ENCODE assay signal across 16 cellular contexts in genomic region chr12:101608301-101609133, GRCh38. TPM values are rescaled to one million over a fixed set of nuclear protein-coding genes. Genes with fewer than 3 reads are reported as not detected.
DNase-seq lines count a peak whose midpoint lies in the region; ATAC-seq, FAIRE-seq and TF ChIP-seq lines count a peak whose summit lies in the region.
"Had no signal": no experiment of that assay in that cellular context is flagged by ENCODE, and none has a peak within 500 bp of the region (broad histone marks: within the 10 kb centered on the region; RNA-seq: fewer than 3 reads in every experiment).

No MANE protein-coding gene starts in this region.

- CTCF ChIA-PET in PC-9 (lab: Charles Lee) (no interaction called here), HepG2 (lab: Yijun Ruan, JAX; ENCODE audit: low intra/inter-chr PET ratio, low total read pairs) (no interaction called here)

- intact Hi-C loops in PC-9 (cut with micrococcal nuclease; ENCODE audit: unreplicated experiment) (no loop called here), HepG2 (cut with micrococcal nuclease; ENCODE audit: unreplicated experiment) (loop anchor here (1.0 to 5.0 kb wide), 3 partner anchors 10 to 449 kb away; no protein-coding TSS in a partner anchor), transverse colon (cut with DNase I; ENCODE audit: low total_unique reads) (no loop called here), sigmoid colon (cut with DNase I) (no loop called here)

- 3% methylated on average over 10 of the region's 10 CpGs for WGBS in HepG2 (ENCODE audit: low lambda C conversion rate)
- WGBS in transverse colon (ENCODE audit: low coverage in 1 of 2), 2 donors: 42 to 45% methylated on average over 10 of the region's 10 CpGs
- 18 to 72% methylated on average over 10 of the region's 10 CpGs for WGBS in sigmoid colon, 2 donors

- H3K4me3 ChIP-seq in PC-9 (peak overlapping the region; percentile 35; the same call in 1 of the 2 replicates), HepG2 (replicated peaks in 1 of 3; ENCODE audit: insufficient read depth in 1 of 3, low read depth in 2 of 3, low read length in 3 of 3) (peak overlapping the region in 2 of 3 experiments; percentile 29 to 51; a peak in 4 of 6 replicates), transverse colon (peak overlapping the region in 1 of 4 donors; percentile 16), sigmoid colon (no peak overlapping the region)
- H3K4me3 ChIP-seq: left ventricle myocardium inferior had no signal

- H3K4me1 ChIP-seq in PC-9 (replicated peaks; ENCODE audit: insufficient read depth): peaks cover 32% of the 10 kb centered on the region
- H3K4me1 ChIP-seq in HepG2 (ENCODE audit: insufficient read depth, low read length): peaks cover 76% of the 10 kb centered on the region
- peaks cover 3 to 43% (median 25%) of the 10 kb centered on the region in 4 donors for H3K4me1 ChIP-seq in transverse colon
- H3K4me1 ChIP-seq in sigmoid colon: no peaks in the 10 kb centered on the region
- H3K4me1 ChIP-seq: left ventricle myocardium inferior had no signal

- no peaks in the 10 kb centered on the region for H3K27me3 ChIP-seq in PC-9 (ENCODE audit: insufficient read depth, low read depth)
- H3K27me3 ChIP-seq in HepG2 (ENCODE audit: control insufficient read depth in 1 of 2, insufficient read depth in 2 of 2, low read length in 2 of 2): no peaks in the 10 kb centered on the region
- no peaks in the 10 kb centered on the region for H3K27me3 ChIP-seq in transverse colon
- no peaks in the 10 kb centered on the region for H3K27me3 ChIP-seq in sigmoid colon
- H3K27me3 ChIP-seq: brain microvascular endothelial cell had no signal

- peak; percentile 31; the same call in 1 of the 2 replicates for TF ChIP-seq RAD21 in HepG2 (CRISPR knock-in tag; IDR thresholded peaks at IDR 0.05)

- H3K9ac ChIP-seq in HepG2 (ENCODE audit: insufficient read depth, low read depth, low read length): peak overlapping the region; percentile 73

- peak; percentile 96 for FAIRE-seq in HepG2 (lab: Jason Lieb, UNC)

- H3K27ac ChIP-seq in PC-9 (peak overlapping the region; percentile 42; the same call in 1 of the 2 replicates), HepG2 (ENCODE audit: extremely low read length, insufficient read depth, low read length) (peak overlapping the region; percentile 98), transverse colon (peak overlapping the region; percentile 76 to 83 (median 82)), sigmoid colon (no peak overlapping the region)
- H3K27ac ChIP-seq: brain microvascular endothelial cell, left ventricle myocardium inferior had no signal

- H4K20me1 ChIP-seq in PC-9 (ENCODE audit: insufficient read depth) (no peaks in the 10 kb centered on the region), HepG2 (ENCODE audit: insufficient read depth, low read length) (no peaks in the 10 kb centered on the region)

- peak; percentile 49 for DNase-seq in HuH-7.5 (ENCODE audit: low spot score)
- DNase-seq in PC-9: peak; percentile 25 to 94
- peak; percentile 100 for DNase-seq in HepG2 (ENCODE audit: low spot score)
- DNase-seq in transverse colon: peak; percentile 75
- DNase-seq in sigmoid colon: no peak
- DNase-seq: activated CD4-positive, alpha-beta T cell treated with anti-CD3 and anti-CD28 coated beads for 36 hours; brain microvascular endothelial cell; C1 segment of cervical spinal cord; EL; left ventricle myocardium inferior; naive thymus-derived CD8-positive, alpha-beta T cell; NCI-H2029; stimulated activated CD4-positive, alpha-beta T cell treated with anti-CD3 and anti-CD28 coated beads, Interleukin-1b, Interleukin-23, amount 100 ng/mL, for 48 hours had no signal

- H3K36me3 ChIP-seq in PC-9 (ENCODE audit: low read depth) (no peaks in the 10 kb centered on the region), HepG2 (replicated peaks in 1 of 2; ENCODE audit: control insufficient read depth in 1 of 2, insufficient read depth in 2 of 2, low read length in 2 of 2) (no peaks in the 10 kb centered on the region), transverse colon (no peaks in the 10 kb centered on the region), sigmoid colon (no peaks in the 10 kb centered on the region)
- H3K36me3 ChIP-seq: brain microvascular endothelial cell, left ventricle myocardium inferior had no signal

- POLR2A ChIA-PET in PC-9 (lab: Charles Lee; ENCODE audit: unreplicated experiment) (no interaction called here), HepG2 (lab: Yijun Ruan, JAX) (interaction anchor here (0.5 to 4.1 kb wide), 9 partner anchors 9 to 151 kb away, joined by 3 to 43 read pairs (median 5); partner anchors contain the start of gene CHPT1)

- H3K79me2 ChIP-seq in PC-9 (ENCODE audit: low read depth): no peaks in the 10 kb centered on the region
- H3K79me2 ChIP-seq in HepG2 (ENCODE audit: insufficient read depth, low read length): no peaks in the 10 kb centered on the region

- H3F3A ChIP-seq in PC-9 (ENCODE audit: insufficient read depth, low read depth): peaks cover 19% of the 10 kb centered on the region

- peak; percentile 93 for ATAC-seq in HepG2
- ATAC-seq in GM18861 (IDR thresholded peaks at IDR 0.05; ENCODE audit: unreplicated experiment): no peak
- ATAC-seq in GM21447 (IDR thresholded peaks at IDR 0.05; ENCODE audit: unreplicated experiment): no peak
- ATAC-seq: activated CD4-positive, alpha-beta T cell treated with anti-CD3 and anti-CD28 coated beads for 36 hours; naive thymus-derived CD8-positive, alpha-beta T cell had no signal

- H3K9me2 ChIP-seq in PC-9 (ENCODE audit: insufficient read depth): no peaks in the 10 kb centered on the region

- peak overlapping the region; percentile 76 for H3K4me2 ChIP-seq in PC-9
- H3K4me2 ChIP-seq in HepG2 (ENCODE audit: low read depth, low read length): peak overlapping the region; percentile 93

- BruUV-seq in PC-9 (replicated peaks; lab: Mats Ljungman, UMichigan) (no TSS peak), HepG2 (replicated peaks; lab: Mats Ljungman, UMichigan) (TSS peak; percentile 90)

- TF ChIP-seq CTCF in PC-9 (conservative IDR thresholded peaks at IDR 0.05) (no peak), HepG2 (CRISPR knock-in tag; IDR thresholded peaks at IDR 0.05) (no peak), transverse colon (IDR thresholded peaks at IDR 0.05) (no peak), sigmoid colon (IDR thresholded peaks at IDR 0.05) (no peak)

- in situ Hi-C loops in HepG2 (cut with HindIII; ENCODE audit: extremely low pct_ligation_motif_present, low pct_unique_long_range_greater_than_20kb): loop anchor here (10.0 kb wide), 1 partner anchor 86 kb away; the partner anchor contains the start of gene CHPT1
- in situ Hi-C loops in transverse colon (cut with MboI; ENCODE audit: low pct_ligation_motif_present in 1 of 4, low pct_unique_long_range_greater_than_20kb in 1 of 4, low sequenced_read_pairs in 3 of 4): no loop called here

- no peaks in the 10 kb centered on the region for H3K9me3 ChIP-seq in PC-9 (ENCODE audit: insufficient read depth, low read depth)
- H3K9me3 ChIP-seq in HepG2 (ENCODE audit: low read length): no peaks in the 10 kb centered on the region
- H3K9me3 ChIP-seq in transverse colon: no peaks in the 10 kb centered on the region
- no peaks in the 10 kb centered on the region for H3K9me3 ChIP-seq in sigmoid colon
- H3K9me3 ChIP-seq: left ventricle myocardium inferior had no signal

- TF ChIP-seq EP300 in HepG2 (IDR thresholded peaks at IDR 0.05; ENCODE audit: low read depth in 2 of 2, low read length in 2 of 2): peak; percentile 94 to 100; a peak in 3 of 4 replicates
- TF ChIP-seq EP300 in HepG2 (CRISPR knock-in tag; IDR thresholded peaks at IDR 0.05; ENCODE audit: borderline replicate concordance): peak; percentile 99
- TF ChIP-seq EP300 in transverse colon (IDR thresholded peaks at IDR 0.05; ENCODE audit: low read depth): peak; percentile 76
- no peak for TF ChIP-seq EP300 in sigmoid colon (IDR thresholded peaks at IDR 0.05)

- H2AFZ ChIP-seq in PC-9 (peak overlapping the region; percentile 68), HepG2 (ENCODE audit: low read length) (no peak overlapping the region)

- TF ChIP-seq POLR2A in HepG2 (IDR thresholded peaks at IDR 0.05; ENCODE audit: insufficient read depth in 1 of 2, low read depth in 2 of 2, low read length in 2 of 2) (peak in 1 of 2 experiments; percentile 23; a peak in 1 of 4 replicates), transverse colon (IDR thresholded peaks at IDR 0.05) (no peak), sigmoid colon (IDR thresholded peaks at IDR 0.05) (no peak)

RNA-seq across cellular contexts. Expression of gene MYBPC1, which starts 13.7 kb away (rescaled TPM):
- total RNA-seq in PC-9 (2021): not detected in 2 replicates
- total RNA-seq in HepG2 (2016; rRNA removed; fragmentation: Illumina TruSeq; extraction: Trizol): 0.31 and 0.44 TPM in 2 replicates
- total RNA-seq in HepG2 (2016; cell fraction: cytosol; rRNA removed; fragmentation: Illumina TruSeq; extraction: Trizol; ENCODE audit: low read depth): not detected in 2 replicates
- total RNA-seq in HepG2 (2016; cell fraction: insoluble cytoplasmic fraction; rRNA removed; fragmentation: Illumina TruSeq; extraction: Trizol): 0.24 and 0.28 TPM in 2 replicates
- 0.15 and 0.28 TPM in 2 replicates for total RNA-seq in HepG2 (2016; cell fraction: membrane; rRNA removed; fragmentation: Illumina TruSeq; extraction: Trizol)
- 0.31 and 0.34 TPM in 2 replicates for total RNA-seq in HepG2 (2016; cell fraction: nucleus; rRNA removed; fragmentation: Illumina TruSeq; extraction: Trizol)
- 0.34 and 0.53 TPM in 2 replicates for polyA plus RNA-seq in HepG2 (2011; rRNA removed)
- 0.19 and 0.23 TPM in 2 replicates for polyA plus RNA-seq in HepG2 (2011; cell fraction: cytosol; rRNA removed)
- 0.16 and 0.21 TPM in 2 replicates for polyA plus RNA-seq in HepG2 (2011; cell fraction: nucleus; rRNA removed)
- polyA plus RNA-seq in HepG2 (2012): 0.15 and 0.30 TPM in 2 replicates
- 0.08 and 0.12 TPM in 2 replicates for polyA plus RNA-seq in HepG2 (2016; cell fraction: cytosol; fragmentation: Illumina TruSeq; extraction: Trizol; ENCODE audit: low read depth)
- 0.50 and 0.66 TPM in 2 replicates for polyA plus RNA-seq in HepG2 (2016; cell fraction: insoluble cytoplasmic fraction; fragmentation: Illumina TruSeq; extraction: Trizol; ENCODE audit: low read depth)
- polyA plus RNA-seq in HepG2 (2016; cell fraction: membrane; fragmentation: Illumina TruSeq; extraction: Trizol; ENCODE audit: low read depth): 0.13 and 0.16 TPM in 2 replicates
- polyA plus RNA-seq in HepG2 (2016; cell fraction: nucleus; fragmentation: Illumina TruSeq; extraction: Trizol; ENCODE audit: insufficient read depth, low read depth): 0.40 and 0.91 TPM in 2 replicates
- 0.22 TPM in 1 of 2 replicates, not detected in the other for polyA minus RNA-seq in HepG2 (2011; rRNA and poly(A)+ RNA removed; ENCODE audit: low replicate concordance)
- polyA minus RNA-seq in HepG2 (2011; cell fraction: cytosol; rRNA and poly(A)+ RNA removed): 0.69 TPM in 1 of 2 replicates, not detected in the other
- 0.39 and 0.62 TPM in 2 replicates for polyA minus RNA-seq in HepG2 (2011; cell fraction: nucleus; rRNA and poly(A)+ RNA removed)
- 100 to 1,000 TPM in 3 of 4 donors, not detected in 1; 151 to 247 (median 182) TPM for total RNA-seq in transverse colon
- 1 to 10 TPM in 1 of 4 donors, under 1 TPM in 3; 0.16 to 2.1 (median 0.55) TPM for total RNA-seq in sigmoid colon
- 10 to 100 TPM in 1 of 3 donors, 1 to 10 TPM in 2; 3.9 to 18.6 (median 6.7) TPM for polyA plus RNA-seq in sigmoid colon
- total RNA-seq: activated CD4-positive, alpha-beta T cell treated with anti-CD3 and anti-CD28 coated beads for 36 hours; M059J; naive thymus-derived CD8-positive, alpha-beta T cell had no signal
- polyA plus RNA-seq: naive thymus-derived CD8-positive, alpha-beta T cell had no signal

Comparison
In these comparisons a context has a peak if more than half of its experiments do, and no peak if none do; other contexts are left out.
1. H3K27ac ChIP-seq: peak in PC-9 (single experiment), HepG2 (single experiment) and transverse colon (4 of 4); none in sigmoid colon (0 of 4).
2. H3K4me3 ChIP-seq: peak in PC-9 (single experiment) and HepG2 (2 of 3); none in sigmoid colon (0 of 4).